Comparison of ENCODE assay signal across 29 cellular contexts in genomic region chr18:354003-354402, GRCh38.
DNase-seq lines count a peak whose midpoint lies in the region; ATAC-seq and TF ChIP-seq lines count a peak whose summit lies in the region.
"Had no signal": no experiment of that assay in that cellular context is flagged by ENCODE, and none has a peak within 500 bp of the region (broad histone marks: within the 10 kb centered on the region; RNA-seq: fewer than 3 reads in every experiment).

No MANE protein-coding gene starts in this region.

- peak; percentile 44; the same call in 1 of the 3 replicates for ATAC-seq in SK-N-SH treated with all-trans-retinoic acid at 6 μM for 48 hours
- ATAC-seq in GM18511 (IDR thresholded peaks at IDR 0.05; ENCODE audit: unreplicated experiment), result no peak
- ATAC-seq: activated naive CD4-positive, alpha-beta T cell treated with anti-CD3 and anti-CD28 coated beads, Interleukin-2, amount 50 U/mL, for 72 hours; natural killer cell treated with Interleukin-12 subunit alpha and Interleukin-12 subunit beta and Interleukin-15 and Interleukin-18, amount 100 ng/mL, for 72 hours; pancreas; upper lobe of right lung had no signal

- peaks cover 30% of the 10 kb centered on the region for H3K4me1 Mint-ChIP-seq in HFFc6 (ENCODE audit: low read depth)
- H3K4me1 Mint-ChIP-seq: activated CD4-positive, alpha-beta T cell treated with anti-CD3 and anti-CD28 coated beads, Interleukin-2, amount 10 ng/mL, durations not matched to agents 7 days and 5 days had no signal

- H3K27me3 Mint-ChIP-seq in HFFc6 (ENCODE audit: insufficient read depth), result peaks cover 26% of the 10 kb centered on the region

- no peak overlapping the region; the same call in 1 of the 2 replicates for H3K27ac Mint-ChIP-seq in HFFc6
- H3K27ac Mint-ChIP-seq: activated CD4-positive, alpha-beta T cell treated with anti-CD3 and anti-CD28 coated beads, Interleukin-2, amount 10 ng/mL, durations not matched to agents 7 days and 5 days; activated naive CD4-positive, alpha-beta T cell treated with anti-CD3 and anti-CD28 coated beads, Interleukin-2, amount 50 U/mL, for 72 hours; natural killer cell treated with Interleukin-12 subunit alpha and Interleukin-12 subunit beta and Interleukin-15 and Interleukin-18, amount 100 ng/mL, for 72 hours had no signal

- H3K9me3 ChIP-seq in sigmoid colon, result no peaks in the 10 kb centered on the region
- H3K9me3 ChIP-seq: pancreas, right atrium auricular region, upper lobe of right lung had no signal

- no peak for TF ChIP-seq EP300 in sigmoid colon (IDR thresholded peaks at IDR 0.05)

- H3K4me1 ChIP-seq in sigmoid colon, result peaks cover 0 to 67% (median 57%) of the 10 kb centered on the region in 4 donors
- H3K4me1 ChIP-seq: pancreas, right atrium auricular region, upper lobe of right lung had no signal

- intact Hi-C loops in sigmoid colon (cut with DNase I), result no loop called here

- WGBS in sigmoid colon, 2 donors, result 69 to 72% methylated on average over 4 of the region's 4 CpGs

- no peak for TF ChIP-seq POLR2A in sigmoid colon (IDR thresholded peaks at IDR 0.05)

- H3K9me3 Mint-ChIP-seq in HFFc6, result no peaks in the 10 kb centered on the region
- H3K9me3 Mint-ChIP-seq: activated CD4-positive, alpha-beta T cell treated with anti-CD3 and anti-CD28 coated beads, Interleukin-2, amount 10 ng/mL, durations not matched to agents 7 days and 5 days; activated naive CD4-positive, alpha-beta T cell treated with anti-CD3 and anti-CD28 coated beads, Interleukin-2, amount 50 U/mL, for 72 hours; natural killer cell treated with Interleukin-12 subunit alpha and Interleukin-12 subunit beta and Interleukin-15 and Interleukin-18, amount 100 ng/mL, for 72 hours had no signal

- TF ChIP-seq CTCF in HFFc6 (IDR thresholded peaks at IDR 0.05) (no peak), sigmoid colon (IDR thresholded peaks at IDR 0.05) (no peak)

- peak overlapping the region; percentile 52; the same call in 1 of the 2 replicates for H3K4me3 Mint-ChIP-seq in HFFc6
- H3K4me3 Mint-ChIP-seq: activated CD4-positive, alpha-beta T cell treated with anti-CD3 and anti-CD28 coated beads, Interleukin-2, amount 10 ng/mL, durations not matched to agents 7 days and 5 days; natural killer cell treated with Interleukin-12 subunit alpha and Interleukin-12 subunit beta and Interleukin-15 and Interleukin-18, amount 100 ng/mL, for 72 hours had no signal

- H3K36me3 ChIP-seq in sigmoid colon, result no peaks in the 10 kb centered on the region
- H3K36me3 ChIP-seq: pancreas, right atrium auricular region, upper lobe of right lung had no signal

- no peaks in the 10 kb centered on the region for H3K36me3 Mint-ChIP-seq in HFFc6 (ENCODE audit: low read depth)
- H3K36me3 Mint-ChIP-seq: activated naive CD4-positive, alpha-beta T cell treated with anti-CD3 and anti-CD28 coated beads, Interleukin-2, amount 50 U/mL, for 72 hours; natural killer cell treated with Interleukin-12 subunit alpha and Interleukin-12 subunit beta and Interleukin-15 and Interleukin-18, amount 100 ng/mL, for 72 hours had no signal

- DNase-seq in HFFc6, result peak; percentile 18
- DNase-seq in glomerular visceral epithelial cell (ENCODE audit: extremely low spot score), result peak; percentile 33
- DNase-seq in sigmoid colon, result no peak
- DNase-seq in AG08395 (ENCODE audit: low spot score), result no peak
- no peak for DNase-seq in NCI-H1436 treated with DMSO at 0.1 percent for 48 hours (lab: John Stamatoyannopoulos, UW)
- no peak for DNase-seq in NCI-H2081 (lab: John Stamatoyannopoulos, UW)
- DNase-seq: activated CD4-positive, alpha-beta T cell treated with anti-CD3 and anti-CD28 coated beads, Interleukin-2, amount 10 ng/mL, durations not matched to agents 7 days and 5 days; anterior cingulate cortex; DMS79 treated with DMSO at 0.1 percent for 48 hours; effector CD8-positive, alpha-beta T cell; erythroblast; GOT3; left ventricle myocardium superior; NCI-H146; NCI-H524; NK-92 treated with Interleukin-12 subunit alpha and Interleukin-12 subunit beta, amount 100 ng/mL, for 24 hours; pancreas; PC-9; stimulated activated CD4-positive, alpha-beta T cell treated with anti-CD3 and anti-CD28 coated beads, Interleukin-2, amount 100 ng/mL, for 48 hours; substantia nigra; upper lobe of right lung had no signal

- no peaks in the 10 kb centered on the region for H3K27me3 ChIP-seq in sigmoid colon
- H3K27me3 ChIP-seq: BLaER1 treated with 17β-estradiol and CSF1 and Interleukin-3, amounts not matched to agents 10 nM and 100 nM; pancreas; right atrium auricular region; upper lobe of right lung had no signal

- H3K27ac ChIP-seq in sigmoid colon, result peak overlapping the region in 3 of 4 donors; percentile 40 to 75 (median 69)
- H3K27ac ChIP-seq: BLaER1 treated with 17β-estradiol and CSF1 and Interleukin-3, amounts not matched to agents 10 nM and 100 nM; HL-60; KMS-11; pancreas; PC-9; right atrium auricular region; upper lobe of right lung had no signal

- no peak overlapping the region for H3K4me3 ChIP-seq in sigmoid colon
- H3K4me3 ChIP-seq: BLaER1 treated with 17β-estradiol and CSF1 and Interleukin-3, amounts not matched to agents 10 nM and 100 nM; pancreas; PC-9; right atrium auricular region; upper lobe of right lung had no signal

TF ChIP-seq in SK-N-SH treated with all-trans-retinoic acid at 6 μM for 48 hours, 23 proteins besides CTCF, POLR2A, EP300 and RAD21:
- TF ChIP-seq ISL1 (CRISPR knock-in tag; IDR thresholded peaks at IDR 0.05) (no peak), PPARA (CRISPR knock-in tag; IDR thresholded peaks at IDR 0.05; ENCODE audit: borderline replicate concordance) (no peak), BACH2 (CRISPR knock-in tag; IDR thresholded peaks at IDR 0.05; ENCODE audit: borderline replicate concordance) (no peak), SNAI2 (CRISPR knock-in tag; IDR thresholded peaks at IDR 0.05) (no peak), PATZ1 (CRISPR knock-in tag; IDR thresholded peaks at IDR 0.05; ENCODE audit: borderline replicate concordance) (no peak), GLIS3 (CRISPR knock-in tag; IDR thresholded peaks at IDR 0.05) (no peak), ZNF565 (CRISPR knock-in tag; conservative IDR thresholded peaks at IDR 0.05; ENCODE audit: low read depth) (no peak)

Comparison
In these comparisons a context has a peak if more than half of its experiments do, and no peak if none do; other contexts are left out.
1. DNase-seq: peak in HFFc6 (single experiment) and glomerular visceral epithelial cell (single experiment); none in sigmoid colon (single experiment), AG08395 (single experiment), NCI-H1436 treated with DMSO at 0.1 percent for 48 hours (single experiment) and NCI-H2081 (0 of 2).